ENCODE assay signal across 8 cellular contexts in genomic region chr19:798415-799075, GRCh38. TPM values are rescaled to one million over a fixed set of nuclear protein-coding genes. Genes with fewer than 3 reads are reported as not detected.
DNase-seq lines count a peak whose midpoint lies in the region; ATAC-seq and TF ChIP-seq lines count a peak whose summit lies in the region.

No MANE protein-coding gene starts in this region.

- H3K4me3 ChIP-seq in GM06990 (replicated peaks; ENCODE audit: low read depth, low read length): peak overlapping the region; percentile 96
- H3K4me3 ChIP-seq in OCI-LY7 (ENCODE audit: low read depth, low read length, poor library complexity, severe bottlenecking): peak overlapping the region; percentile 98
- H3K4me3 ChIP-seq in neutrophil (ENCODE audit: low read depth in 1 of 2, low read length in 1 of 2): peak overlapping the region; percentile 80 to 85

- H3K4me1 ChIP-seq in OCI-LY7 (ENCODE audit: insufficient read depth, low read length, poor library complexity, severe bottlenecking) (peaks cover 21% of the 10 kb centered on the region), neutrophil (ENCODE audit: control insufficient read depth in 1 of 2, insufficient read depth in 1 of 2, low read depth in 1 of 2, low read length in 1 of 2) (peaks cover 41% of the 10 kb centered on the region in 2 experiments)

- BruUV-seq in OCI-LY7 (replicated peaks; lab: Mats Ljungman, UMichigan): no TSS peak

- TF ChIP-seq CTCF in GM06990 (IDR thresholded peaks at IDR 0.05; ENCODE audit: insufficient read depth, low read length, poor library complexity, severe bottlenecking): no peak
- TF ChIP-seq CTCF in OCI-LY7 (conservative IDR thresholded peaks at IDR 0.05; ENCODE audit: low read length): no peak
- no peak for TF ChIP-seq CTCF in neutrophil (IDR thresholded peaks at IDR 0.05)

- H3K79me2 ChIP-seq in OCI-LY7 (ENCODE audit: insufficient read depth, low read depth, low read length): peaks cover 57% of the 10 kb centered on the region

- DNase-seq in GM06990 (ENCODE audit: extremely low read depth, insufficient read length): no peak
- peak; percentile 34 for DNase-seq in OCI-LY7 (ENCODE audit: low spot score)
- DNase-seq in epithelial cell of prostate (ENCODE audit: low read depth, low spot score): no peak
- no peak for DNase-seq in stimulated activated CD8-positive, alpha-beta memory T cell treated with anti-CD3 and anti-CD28 coated beads, Interleukin-4, amount 100 ng/mL, for 48 hours
- no peak for DNase-seq in AML-193 (lab: John Stamatoyannopoulos, UW)
- DNase-seq in DMS 273 (lab: John Stamatoyannopoulos, UW; ENCODE audit: unreplicated experiment): no peak

- H3K4me2 ChIP-seq in OCI-LY7 (ENCODE audit: low read length): peak overlapping the region; percentile 94

- peak overlapping the region; percentile 69 for H3K27ac ChIP-seq in OCI-LY7 (ENCODE audit: low read depth, low read length, poor library complexity, severe bottlenecking)
- peak overlapping the region; percentile 95 for H3K27ac ChIP-seq in epithelial cell of prostate
- H3K27ac ChIP-seq in neutrophil: peak overlapping the region; percentile 95

- intact Hi-C loops in OCI-LY7 (cut with micrococcal nuclease; ENCODE audit: unreplicated experiment): loop anchor here (5.0 kb wide), 1 partner anchor 226 kb away; the partner anchor contains the start of gene BSG

- H2AFZ ChIP-seq in OCI-LY7 (ENCODE audit: low read length): no peak overlapping the region

- H3K9me3 ChIP-seq in OCI-LY7 (ENCODE audit: low read length) (no peaks in the 10 kb centered on the region), neutrophil (no peaks in the 10 kb centered on the region)

- no peaks in the 10 kb centered on the region for H3K27me3 ChIP-seq in GM06990 (replicated peaks; ENCODE audit: control insufficient read depth, insufficient read depth, low read length)
- no peaks in the 10 kb centered on the region for H3K27me3 ChIP-seq in neutrophil

- H4K20me1 ChIP-seq in OCI-LY7 (ENCODE audit: insufficient read depth, low read length): peaks cover 47% of the 10 kb centered on the region

- POLR2A ChIA-PET in OCI-LY7 (lab: Charles Lee): no interaction called here

- ATAC-seq in GM18870 (IDR thresholded peaks at IDR 0.05; ENCODE audit: unreplicated experiment): no peak

- H3K9me2 ChIP-seq in OCI-LY7 (ENCODE audit: insufficient read depth, low read length): no peaks in the 10 kb centered on the region

- H3K36me3 ChIP-seq in GM06990 (ENCODE audit: control insufficient read depth, insufficient read depth, low read length) (peaks cover 37% of the 10 kb centered on the region), OCI-LY7 (ENCODE audit: insufficient read depth, low read length) (peaks cover 57% of the 10 kb centered on the region), neutrophil (peaks cover 13% of the 10 kb centered on the region)

- CTCF ChIA-PET in OCI-LY7 (lab: Charles Lee; ENCODE audit: unreplicated experiment): no interaction called here

RNA-seq across cellular contexts. Expression of gene PTBP1, which starts 1.3 kb away (rescaled TPM):
- total RNA-seq in OCI-LY7 (2014; rRNA removed; shearing (Covaris generic)): 284 and 315 TPM in 2 replicates
- total RNA-seq in OCI-LY7 (2022): 468 and 479 TPM in 2 replicates

RNA-seq across cellular contexts. Expression of gene PLPPR3, which starts 23.2 kb away (rescaled TPM):
- not detected in 2 replicates for total RNA-seq in OCI-LY7 (2014; rRNA removed; shearing (Covaris generic))
- not detected in 2 replicates for total RNA-seq in OCI-LY7 (2022)

RNA-seq across cellular contexts. Expression of gene AZU1, which starts 29.1 kb away (rescaled TPM):
- total RNA-seq in OCI-LY7 (2014; rRNA removed; shearing (Covaris generic)): not detected in 2 replicates
- not detected in 2 replicates for total RNA-seq in OCI-LY7 (2022)

RNA-seq across cellular contexts. Expression of gene PRTN3, which starts 42.3 kb away (rescaled TPM):
- not detected in 2 replicates for total RNA-seq in OCI-LY7 (2014; rRNA removed; shearing (Covaris generic))
- not detected in 2 replicates for total RNA-seq in OCI-LY7 (2022)

RNA-seq across cellular contexts. Expression of gene MISP, which starts 47.6 kb away (rescaled TPM):
- not detected in 2 replicates for total RNA-seq in OCI-LY7 (2014; rRNA removed; shearing (Covaris generic))
- 0.23 TPM in 1 of 2 replicates, not detected in the other for total RNA-seq in OCI-LY7 (2022)
